In genomic region chr18:3177902-3178687, GRCh38 we compare ENCODE assay signal across 8 cellular contexts. TPM values are rescaled to one million over a fixed set of nuclear protein-coding genes. Genes with fewer than 3 reads are reported as not detected.
A peak's percentile ranks its signal among the peaks of the same experiment; 100 is the strongest.
DNase-seq lines count a peak whose midpoint lies in the region; ATAC-seq, FAIRE-seq and TF ChIP-seq lines count a peak whose summit lies in the region.

No MANE protein-coding gene starts in this region.

- no peaks in the 10 kb centered on the region for H3K27me3 Mint-ChIP-seq in central memory CD8-positive, alpha-beta T cell

- no peak for TF ChIP-seq POLR2A in H54 (IDR thresholded peaks at IDR 0.05; ENCODE audit: low read depth, low read length)

- no peaks in the 10 kb centered on the region for H3K4me1 Mint-ChIP-seq in central memory CD8-positive, alpha-beta T cell

- no peak for FAIRE-seq in H54 (lab: Jason Lieb, UNC)

- peak overlapping the region; percentile 57 for H3K27ac Mint-ChIP-seq in central memory CD8-positive, alpha-beta T cell (ENCODE audit: low read depth)

- ATAC-seq in GM18499 (IDR thresholded peaks at IDR 0.05; ENCODE audit: insufficient read depth, unreplicated experiment) (peak; percentile 89), GM21619 (IDR thresholded peaks at IDR 0.05; ENCODE audit: unreplicated experiment) (peak; percentile 83)
- peak; percentile 64 for ATAC-seq in central memory CD8-positive, alpha-beta T cell (replicated peaks; ENCODE audit: extremely low read depth, poor library complexity, severe bottlenecking)

- H3K4me3 Mint-ChIP-seq in central memory CD8-positive, alpha-beta T cell: no peak overlapping the region

- peak; percentile 88 to 95 for DNase-seq in Kasumi-1 (lab: John Stamatoyannopoulos, UW)
- no peak for DNase-seq in central memory CD8-positive, alpha-beta T cell (ENCODE audit: low spot score in 2 of 2)
- peak; percentile 86 for DNase-seq in posterior vena cava (ENCODE audit: low spot score)
- no peak for DNase-seq in H54 (ENCODE audit: insufficient read length, low spot score)
- no peak for DNase-seq in NCI-H82 (lab: John Stamatoyannopoulos, UW)
- no peak for DNase-seq in NCI-H1048 (lab: John Stamatoyannopoulos, UW)

- peaks cover 2% of the 10 kb centered on the region for H3K36me3 Mint-ChIP-seq in central memory CD8-positive, alpha-beta T cell (ENCODE audit: insufficient read depth)

- H3K9me3 Mint-ChIP-seq in central memory CD8-positive, alpha-beta T cell: no peaks in the 10 kb centered on the region

- intact Hi-C loops in posterior vena cava (cut with DNase I): no loop called here

RNA-seq across cellular contexts. Expression of gene MYOM1, which starts 41.7 kb away (rescaled TPM):
- total RNA-seq in posterior vena cava: 10 to 100 TPM; 32.0 to 42.1 TPM

Comparison
In these comparisons a context has a peak if more than half of its experiments do, and no peak if none do; other contexts are left out.
1. DNase-seq: peak in Kasumi-1 (2 of 2) and posterior vena cava (single experiment); none in central memory CD8-positive, alpha-beta T cell (0 of 2), H54 (single experiment), NCI-H82 (single experiment) and NCI-H1048 (single experiment).
2. Peak in every context shown above with its lines, with median percentiles within 50 percentile points of each other: ATAC-seq.